1 cellular context compared by ENCODE assay signal in genomic region chr2:63301481-63301880, GRCh38.
TF ChIP-seq lines count a peak whose summit lies in the region.

No MANE protein-coding gene starts in this region.

TF ChIP-seq in HepG2, 621 proteins besides CTCF, POLR2A, EP300 and RAD21 (continued from another document):
- TF ChIP-seq ZNF432 (CRISPR knock-in tag; IDR thresholded peaks at IDR 0.05; ENCODE audit: borderline replicate concordance) (no peak), HNRNPUL1 (IDR thresholded peaks at IDR 0.05; ENCODE audit: low read depth, low read length) (no peak), SNRNP70 (IDR thresholded peaks at IDR 0.05; ENCODE audit: low read depth, low read length) (no peak)
